21 cellular contexts compared by ENCODE assay signal in the genomic region with DNA sequence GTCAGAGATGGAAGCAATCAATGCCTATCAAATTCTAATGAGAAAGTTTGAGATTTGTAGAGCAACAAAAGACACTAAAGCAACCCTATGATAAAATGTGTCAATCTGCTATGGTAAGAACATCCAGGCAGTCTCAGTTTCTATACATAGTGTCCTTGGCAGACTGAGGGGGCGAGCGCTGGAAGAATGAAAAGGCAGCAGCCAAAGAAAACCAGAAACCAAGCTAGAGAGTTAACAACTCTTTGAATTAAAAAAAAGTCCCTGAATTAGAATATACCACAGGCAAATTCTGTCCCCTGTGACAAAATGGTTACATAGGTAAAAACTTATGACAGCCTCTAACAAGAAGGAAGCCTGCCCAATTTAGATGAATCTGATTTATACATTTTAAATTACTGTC.
DNase-seq lines count a peak whose midpoint lies in the region; ATAC-seq and TF ChIP-seq lines count a peak whose summit lies in the region.
"Had no signal": no experiment of that assay in that cellular context is flagged by ENCODE, and none has a peak within 500 bp of the region (broad histone marks: within the 10 kb centered on the region; RNA-seq: fewer than 3 reads in every experiment).

No MANE protein-coding gene starts in this region.

- peak; percentile 4 for DNase-seq in activated CD8-positive, alpha-beta T cell treated with anti-CD3 and anti-CD28 coated beads for 36 hours
- no peak for DNase-seq in activated CD8-positive, alpha-beta T cell treated with anti-CD3 and anti-CD28 coated beads, Interleukin-2, amount 10 ng/mL, durations not matched to agents 7 days and 5 days
- DNase-seq in dorsolateral prefrontal cortex (peak in 8 of 10 donors; percentile 12 to 68 (median 46)), tibial artery (no peak), cerebellum (ENCODE audit: low spot score) (no peak), GM10248 (ENCODE audit: extremely low spot score) (no peak), HK-2 (ENCODE audit: unreplicated experiment) (no peak)
- DNase-seq: activated CD4-positive, alpha-beta T cell treated with anti-CD3 and anti-CD28 coated beads, Interleukin-2, amount 50 U/mL, for 48 hours; activated naive CD8-positive, alpha-beta T cell treated with anti-CD3 and anti-CD28 coated beads for 36 hours; activated T-cell treated with anti-CD3 and anti-CD28 coated beads, Interleukin-2, amount 50 U/mL, for 72 hours; DMS153; effector memory CD4-positive, alpha-beta T cell; H7; NCI-H2081; NCI-H82 had no signal

- no peak overlapping the region for H3K27ac Mint-ChIP-seq in activated CD8-positive, alpha-beta T cell treated with anti-CD3 and anti-CD28 coated beads for 36 hours
- no peak overlapping the region for H3K27ac Mint-ChIP-seq in activated CD8-positive, alpha-beta T cell treated with anti-CD3 and anti-CD28 coated beads, Interleukin-2, amount 10 ng/mL, durations not matched to agents 7 days and 5 days
- H3K27ac Mint-ChIP-seq: activated naive CD8-positive, alpha-beta T cell treated with anti-CD3 and anti-CD28 coated beads for 36 hours; activated T-cell treated with anti-CD3 and anti-CD28 coated beads, Interleukin-2, amount 50 U/mL, for 72 hours had no signal

- no peaks in the 10 kb centered on the region for H3K9me3 ChIP-seq in tibial artery
- H3K9me3 ChIP-seq: BLaER1 treated with 17β-estradiol and CSF1 and Interleukin-3, amounts not matched to agents 10 nM and 100 nM; tibial nerve had no signal

- peaks cover 52% of the 10 kb centered on the region for H3K36me3 Mint-ChIP-seq in activated CD8-positive, alpha-beta T cell treated with anti-CD3 and anti-CD28 coated beads for 36 hours (ENCODE audit: low read depth)
- peaks cover 37% of the 10 kb centered on the region for H3K36me3 Mint-ChIP-seq in activated CD8-positive, alpha-beta T cell treated with anti-CD3 and anti-CD28 coated beads, Interleukin-2, amount 10 ng/mL, durations not matched to agents 7 days and 5 days (ENCODE audit: low read depth)

- POLR2A ChIA-PET in activated CD8-positive, alpha-beta T cell treated with anti-CD3 and anti-CD28 coated beads for 36 hours (lab: Charles Lee) = no interaction called here
- POLR2A ChIA-PET in activated CD8-positive, alpha-beta T cell treated with anti-CD3 and anti-CD28 coated beads, Interleukin-2, amount 10 ng/mL, durations not matched to agents 7 days and 5 days (lab: Charles Lee) = no interaction called here
- POLR2A ChIA-PET in GM10248 (lab: Yijun Ruan, JAX) = no interaction called here

- TF ChIP-seq CTCF in activated CD8-positive, alpha-beta T cell treated with anti-CD3 and anti-CD28 coated beads for 36 hours (IDR thresholded peaks at IDR 0.05) = no peak
- TF ChIP-seq CTCF in dorsolateral prefrontal cortex (IDR thresholded peaks at IDR 0.05 in 54 of 56, conservative IDR thresholded peaks at IDR 0.05 in 2 of 56; ENCODE audit: low read depth in 1 of 56, partially characterized antibody in 56 of 56) (no peak), tibial artery (IDR thresholded peaks at IDR 0.05) (no peak), GM10248 (IDR thresholded peaks at IDR 0.05; ENCODE audit: control extremely low read depth, extremely low read depth, low read depth, missing control alignments) (no peak)

- H3K4me1 Mint-ChIP-seq in activated CD8-positive, alpha-beta T cell treated with anti-CD3 and anti-CD28 coated beads for 36 hours (ENCODE audit: low read depth) = peaks cover 9% of the 10 kb centered on the region
- H3K4me1 Mint-ChIP-seq in activated CD8-positive, alpha-beta T cell treated with anti-CD3 and anti-CD28 coated beads, Interleukin-2, amount 10 ng/mL, durations not matched to agents 7 days and 5 days (ENCODE audit: low read depth) = no peaks in the 10 kb centered on the region

- H3K4me1 ChIP-seq in tibial artery = peaks cover 0 to 36% (median 12%) of the 10 kb centered on the region in 4 donors

- intact Hi-C loops in activated CD8-positive, alpha-beta T cell treated with anti-CD3 and anti-CD28 coated beads for 36 hours (cut with micrococcal nuclease) = no loop called here
- intact Hi-C loops in dorsolateral prefrontal cortex (cut with DNase I) (no loop called here), tibial artery (cut with DNase I; ENCODE audit: low total_unique reads) (no loop called here)

- no peak for ATAC-seq in activated CD8-positive, alpha-beta T cell treated with anti-CD3 and anti-CD28 coated beads for 36 hours
- no peak for ATAC-seq in activated CD8-positive, alpha-beta T cell treated with anti-CD3 and anti-CD28 coated beads, Interleukin-2, amount 10 ng/mL, durations not matched to agents 7 days and 5 days
- peak; percentile 49 for ATAC-seq in HG03457 (IDR thresholded peaks at IDR 0.05; ENCODE audit: unreplicated experiment)
- ATAC-seq: activated T-cell treated with anti-CD3 and anti-CD28 coated beads, Interleukin-2, amount 50 U/mL, for 72 hours; Panc1 had no signal

- H3K4me3 Mint-ChIP-seq in activated CD8-positive, alpha-beta T cell treated with anti-CD3 and anti-CD28 coated beads for 36 hours = no peak overlapping the region
- no peak overlapping the region for H3K4me3 Mint-ChIP-seq in activated CD8-positive, alpha-beta T cell treated with anti-CD3 and anti-CD28 coated beads, Interleukin-2, amount 10 ng/mL, durations not matched to agents 7 days and 5 days
- H3K4me3 Mint-ChIP-seq: activated naive CD8-positive, alpha-beta T cell treated with anti-CD3 and anti-CD28 coated beads for 36 hours; activated T-cell treated with anti-CD3 and anti-CD28 coated beads, Interleukin-2, amount 50 U/mL, for 72 hours had no signal

- no peaks in the 10 kb centered on the region for H3K27me3 ChIP-seq in dorsolateral prefrontal cortex
- no peaks in the 10 kb centered on the region for H3K27me3 ChIP-seq in tibial artery
- H3K27me3 ChIP-seq: BLaER1 treated with 17β-estradiol and CSF1 and Interleukin-3, amounts not matched to agents 10 nM and 100 nM; cardiac muscle cell; tibial nerve had no signal

- no peaks in the 10 kb centered on the region for H3K27me3 Mint-ChIP-seq in activated CD8-positive, alpha-beta T cell treated with anti-CD3 and anti-CD28 coated beads for 36 hours
- H3K27me3 Mint-ChIP-seq in activated CD8-positive, alpha-beta T cell treated with anti-CD3 and anti-CD28 coated beads, Interleukin-2, amount 10 ng/mL, durations not matched to agents 7 days and 5 days (ENCODE audit: low read depth) = no peaks in the 10 kb centered on the region
- H3K27me3 Mint-ChIP-seq: activated naive CD8-positive, alpha-beta T cell treated with anti-CD3 and anti-CD28 coated beads for 36 hours had no signal

- no peaks in the 10 kb centered on the region for H3K9me3 Mint-ChIP-seq in activated CD8-positive, alpha-beta T cell treated with anti-CD3 and anti-CD28 coated beads for 36 hours
- no peaks in the 10 kb centered on the region for H3K9me3 Mint-ChIP-seq in activated CD8-positive, alpha-beta T cell treated with anti-CD3 and anti-CD28 coated beads, Interleukin-2, amount 10 ng/mL, durations not matched to agents 7 days and 5 days (ENCODE audit: insufficient read depth)
- H3K9me3 Mint-ChIP-seq: activated naive CD8-positive, alpha-beta T cell treated with anti-CD3 and anti-CD28 coated beads for 36 hours; activated T-cell treated with anti-CD3 and anti-CD28 coated beads, Interleukin-2, amount 50 U/mL, for 72 hours had no signal

- H3K36me3 ChIP-seq in tibial artery = peaks cover 0 to 16% (median 9%) of the 10 kb centered on the region in 3 donors

- H3K27ac ChIP-seq in dorsolateral prefrontal cortex (peak overlapping the region in 22 of 59 donors; percentile 1 to 77 (median 42)), tibial artery (peak overlapping the region; percentile 6 to 11)
- H3K27ac ChIP-seq: BLaER1 treated with 17β-estradiol and CSF1 and Interleukin-3, amounts not matched to agents 10 nM and 100 nM; cardiac muscle cell; skin epidermis had no signal

- CTCF ChIA-PET in activated CD8-positive, alpha-beta T cell treated with anti-CD3 and anti-CD28 coated beads for 36 hours (lab: Charles Lee) = interaction anchor here (0.7 kb wide), 1 partner anchor 191 kb away, joined by 3 read pairs; no protein-coding TSS in a partner anchor
- CTCF ChIA-PET in activated CD8-positive, alpha-beta T cell treated with anti-CD3 and anti-CD28 coated beads, Interleukin-2, amount 10 ng/mL, durations not matched to agents 7 days and 5 days (lab: Charles Lee) = interaction anchor here (0.8 kb wide), 1 partner anchor 12 kb away, joined by 3 read pairs; no protein-coding TSS in a partner anchor
- CTCF ChIA-PET in GM10248 (lab: Yijun Ruan, JAX) = interaction anchor here (0.9 to 3.6 kb wide), 6 partner anchors 8 to 80 kb away, joined by 3 to 41 read pairs (median 6); no protein-coding TSS in a partner anchor

- H3K4me3 ChIP-seq in dorsolateral prefrontal cortex = no peak overlapping the region
- H3K4me3 ChIP-seq in tibial artery = no peak overlapping the region
- H3K4me3 ChIP-seq: BLaER1 treated with 17β-estradiol and CSF1 and Interleukin-3, amounts not matched to agents 10 nM and 100 nM; cardiac muscle cell; skin epidermis; tibial nerve had no signal

Comparison
In these comparisons a context has a peak if more than half of its experiments do, and no peak if none do; other contexts are left out.
1. DNase-seq: peak in activated CD8-positive, alpha-beta T cell treated with anti-CD3 and anti-CD28 coated beads for 36 hours (single experiment) and dorsolateral prefrontal cortex (8 of 10); none in activated CD8-positive, alpha-beta T cell treated with anti-CD3 and anti-CD28 coated beads, Interleukin-2, amount 10 ng/mL, durations not matched to agents 7 days and 5 days (single experiment), tibial artery (0 of 2), cerebellum (single experiment), GM10248 (single experiment) and HK-2 (single experiment).